22 cellular contexts compared by ENCODE assay signal in the genomic region with DNA sequence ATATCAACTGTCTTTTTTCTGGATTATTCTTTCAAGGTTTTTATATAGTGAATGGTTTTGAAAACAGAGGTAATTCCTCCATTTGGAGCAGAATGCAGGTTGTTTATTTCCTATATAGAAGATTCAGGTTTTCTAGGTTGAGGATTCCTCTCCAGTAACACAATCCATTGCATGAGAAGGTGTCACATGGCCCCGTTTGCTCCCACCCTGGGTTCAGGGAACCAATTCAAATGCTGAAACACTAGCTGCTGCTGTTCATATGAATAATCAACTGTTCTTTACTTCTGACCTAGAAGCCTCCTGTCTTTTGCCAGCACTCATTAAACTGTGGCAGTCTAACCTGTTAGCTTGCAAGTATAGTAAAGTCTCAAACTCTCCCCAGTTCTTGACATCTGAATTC.
"Had no signal": no experiment of that assay in that cellular context is flagged by ENCODE, and none has a peak within 500 bp of the region (broad histone marks: within the 10 kb centered on the region; RNA-seq: fewer than 3 reads in every experiment).

No MANE protein-coding gene starts in this region.

- H3K27me3 ChIP-seq: adrenal gland, ascending aorta, brain microvascular endothelial cell, esophagus muscularis mucosa, gastrocnemius medialis, heart left ventricle, thyroid gland, upper lobe of right lung had no signal

- H3K36me3 ChIP-seq: adrenal gland, ascending aorta, brain microvascular endothelial cell, esophagus muscularis mucosa, gastrocnemius medialis, heart left ventricle, thyroid gland, upper lobe of right lung had no signal

- H3K4me3 ChIP-seq: adrenal gland, ascending aorta, esophagus muscularis mucosa, gastrocnemius medialis, heart left ventricle, mucosa of descending colon, thyroid gland, upper lobe of right lung had no signal

- DNase-seq: activated CD4-positive, alpha-beta T cell treated with anti-CD3 and anti-CD28 coated beads, Interleukin-2, amount 10 ng/mL, durations not matched to agents 24 days and 14 days; activated CD8-positive, alpha-beta T cell treated with anti-CD3 and anti-CD28 coated beads, Interleukin-2, amount 10 ng/mL, durations not matched to agents 7 days and 5 days; activated T-cell treated with anti-CD3 and anti-CD28 coated beads, Interleukin-2, amount 50 U/mL, for 1 hour; adrenal gland; brain microvascular endothelial cell; central memory CD4-positive, alpha-beta T cell; effector memory CD4-positive, alpha-beta T cell; gastrocnemius medialis; heart left ventricle; mesendoderm; mucosa of descending colon; nephron progenitor cell; nucleus accumbens; right cardiac atrium; stimulated activated CD4-positive, alpha-beta T cell treated with anti-CD3 and anti-CD28 coated beads, Interleukin-1b, Interleukin-23, amount 100 ng/mL, for 48 hours; substantia nigra; SW 1271; T-helper 17 cell; thyroid gland; upper lobe of right lung had no signal
